Comparison of ENCODE assay signal across 24 cellular contexts in genomic region chr5:154134499-154134898, GRCh38.
"Had no signal": no experiment of that assay in that cellular context is flagged by ENCODE, and none has a peak within 500 bp of the region (broad histone marks: within the 10 kb centered on the region; RNA-seq: fewer than 3 reads in every experiment).

No MANE protein-coding gene starts in this region.

- H3K9me3 ChIP-seq: colonic mucosa, esophagus squamous epithelium, gastrocnemius medialis, heart right ventricle, left lung, lower lobe of right lung had no signal

- H3K27me3 ChIP-seq: colonic mucosa, esophagus squamous epithelium, gastrocnemius medialis, heart right ventricle, left lung had no signal

- FAIRE-seq: endometrium, islet of Langerhans, keratinocyte had no signal

- DNase-seq: colonic mucosa; cortex of kidney; effector CD8-positive, alpha-beta T cell; effector memory CD8-positive, alpha-beta T cell; endodermal cell; esophagus squamous epithelium; foreskin fibroblast; foreskin melanocyte; gastrocnemius medialis; glutamatergic neuron; head of caudate nucleus; heart right ventricle; hippocampal formation; left cardiac atrium; left lung; left ventricle myocardium superior; lower lobe of right lung; mesenchymal stem cell; midbrain; naive thymus-derived CD4-positive, alpha-beta T cell; natural killer cell had no signal

- ATAC-seq: effector memory CD8-positive, alpha-beta T cell; gastrocnemius medialis; heart right ventricle; left cardiac atrium; left lung; left ventricle myocardium superior; lower lobe of right lung; naive thymus-derived CD4-positive, alpha-beta T cell; natural killer cell had no signal

- H3K4me1 ChIP-seq: colonic mucosa, esophagus squamous epithelium, lower lobe of right lung had no signal

- H3K27ac ChIP-seq: colonic mucosa, esophagus squamous epithelium, gastrocnemius medialis, heart right ventricle, left lung, lower lobe of right lung had no signal

- H3K4me3 ChIP-seq: colonic mucosa, esophagus squamous epithelium, gastrocnemius medialis, heart right ventricle, left lung, lower lobe of right lung had no signal

- H3K36me3 ChIP-seq: colonic mucosa, esophagus squamous epithelium, gastrocnemius medialis, heart right ventricle, left lung, lower lobe of right lung had no signal
